In the genomic region with DNA sequence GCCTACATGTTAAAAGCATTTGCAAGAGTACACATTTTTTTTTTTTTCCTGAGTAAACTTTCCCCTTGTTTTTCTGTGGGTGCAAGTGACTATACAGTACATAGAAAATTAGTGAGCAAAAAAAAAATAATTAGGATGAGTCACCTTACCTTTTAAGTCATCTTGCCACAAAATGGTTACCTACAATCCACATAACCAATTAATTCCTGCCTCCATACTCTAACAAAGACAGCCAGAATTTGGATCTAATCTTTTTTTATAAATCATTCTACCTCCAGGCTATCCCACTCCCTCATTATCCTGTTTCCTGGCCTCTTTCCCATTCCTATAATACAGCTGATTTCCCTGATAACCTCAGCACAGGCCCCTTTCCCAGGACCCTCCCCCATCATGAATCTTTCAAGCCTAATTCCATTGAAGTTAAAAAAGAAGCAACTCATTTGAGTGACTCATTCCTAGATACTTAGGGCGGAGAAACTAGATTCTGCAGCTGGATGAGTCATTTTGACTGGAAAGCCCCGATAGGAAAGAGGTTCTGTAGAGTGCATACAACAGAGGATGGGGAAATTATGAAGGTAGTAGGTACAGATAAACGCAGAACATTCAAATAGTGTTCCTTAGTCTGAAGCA, we compare ENCODE assay signal across 8 cellular contexts.
DNase-seq lines count a peak whose midpoint lies in the region; ATAC-seq, FAIRE-seq and TF ChIP-seq lines count a peak whose summit lies in the region.

No MANE protein-coding gene starts in this region.

- peak overlapping the region; percentile 98 for H3K27ac Mint-ChIP-seq in chondrocyte (ENCODE audit: unreplicated experiment)
- H3K27ac Mint-ChIP-seq in neural crest cell (ENCODE audit: unreplicated experiment): peak overlapping the region; percentile 28

- no peaks in the 10 kb centered on the region for H3K27me3 Mint-ChIP-seq in chondrocyte (ENCODE audit: low read depth)
- H3K27me3 Mint-ChIP-seq in neural crest cell (ENCODE audit: low read depth): no peaks in the 10 kb centered on the region

- peak overlapping the region; percentile 24 for H3K4me3 Mint-ChIP-seq in chondrocyte (ENCODE audit: unreplicated experiment)
- H3K4me3 Mint-ChIP-seq in neural crest cell: peak overlapping the region; percentile 8

- DNase-seq in A172 (ENCODE audit: low spot score) (peak; percentile 98), RCC 7860 (ENCODE audit: low spot score) (peak; percentile 94), chondrocyte (ENCODE audit: low spot score) (no peak), neural crest cell (ENCODE audit: low read depth, low spot score) (no peak), NCI-H2107 (lab: John Stamatoyannopoulos, UW) (no peak), substantia nigra (lab: John Stamatoyannopoulos, UW) (no peak)

- no peak for TF ChIP-seq POLR2A in GM18505 (IDR thresholded peaks at IDR 0.05; ENCODE audit: borderline replicate concordance, extremely low read depth, insufficient read depth, insufficient read length)

- H3K9me3 Mint-ChIP-seq in chondrocyte (ENCODE audit: low read depth): peaks cover 7% of the 10 kb centered on the region
- H3K9me3 Mint-ChIP-seq in neural crest cell: peaks cover 8% of the 10 kb centered on the region

- H3K4me1 Mint-ChIP-seq in chondrocyte (ENCODE audit: low read depth) (peaks cover 59% of the 10 kb centered on the region), neural crest cell (peaks cover 26% of the 10 kb centered on the region)

- no peak overlapping the region for H3K27ac ChIP-seq in substantia nigra (ENCODE audit: low read depth, low read length, poor library complexity, severe bottlenecking)

- TF ChIP-seq CTCF in chondrocyte (IDR thresholded peaks at IDR 0.05): no peak
- TF ChIP-seq CTCF in neural crest cell (conservative IDR thresholded peaks at IDR 0.05): no peak

- peak; percentile 96 for FAIRE-seq in RCC 7860 (lab: Jason Lieb, UNC)

- peaks cover 10% of the 10 kb centered on the region for H3K36me3 Mint-ChIP-seq in chondrocyte (ENCODE audit: low read depth)
- H3K36me3 Mint-ChIP-seq in neural crest cell (ENCODE audit: low read depth): peaks cover 31% of the 10 kb centered on the region

- peak; percentile 64 for ATAC-seq in GM18505 (IDR thresholded peaks at IDR 0.05; ENCODE audit: unreplicated experiment)
- ATAC-seq in HG02798 (IDR thresholded peaks at IDR 0.05; ENCODE audit: poor library complexity, unreplicated experiment): peak; percentile 73

Comparison
In these comparisons a context has a peak if more than half of its experiments do, and no peak if none do; other contexts are left out.
1. DNase-seq: peak in A172 (single experiment) and RCC 7860 (single experiment); none in chondrocyte (single experiment), neural crest cell (single experiment), NCI-H2107 (single experiment) and substantia nigra (0 of 49).